ENCODE assay signal across 21 cellular contexts in genomic region chr5:77698920-77699319, GRCh38.
DNase-seq lines count a peak whose midpoint lies in the region; ATAC-seq, FAIRE-seq and TF ChIP-seq lines count a peak whose summit lies in the region.
"Had no signal": no experiment of that assay in that cellular context is flagged by ENCODE, and none has a peak within 500 bp of the region (broad histone marks: within the 10 kb centered on the region; RNA-seq: fewer than 3 reads in every experiment).

No MANE protein-coding gene starts in this region.

- no peaks in the 10 kb centered on the region for H3K4me1 ChIP-seq in mesenchymal stem cell (ENCODE audit: control insufficient read depth, insufficient read depth, low read depth, low read length)
- H3K4me1 ChIP-seq: BLaER1, Caco-2 had no signal

- H2AK5ac ChIP-seq in mesenchymal stem cell (ENCODE audit: low read length, severe bottlenecking), result no peak overlapping the region

- H3K4me3 Mint-ChIP-seq in Calu3 (ENCODE audit: low read depth, unreplicated experiment), result no peak overlapping the region
- no peak overlapping the region for H3K4me3 Mint-ChIP-seq in WTC11
- H3K4me3 Mint-ChIP-seq: B cell; CD4-positive, CD25-positive, alpha-beta regulatory T cell; CD8-positive, alpha-beta T cell had no signal

- no peak overlapping the region for H4K8ac ChIP-seq in mesenchymal stem cell (ENCODE audit: low read length)

- FAIRE-seq in G401.6 (lab: Jason Lieb, UNC), result peak; percentile 31
- FAIRE-seq: D721Med, GM12891, GM18507, H1 had no signal

- H3K23ac ChIP-seq in mesenchymal stem cell (ENCODE audit: low read length in 2 of 2), result no peak overlapping the region

- no peak overlapping the region for H3K4me2 ChIP-seq in mesenchymal stem cell (ENCODE audit: low read length, poor library complexity, severe bottlenecking)
- H3K4me2 ChIP-seq: BLaER1 had no signal

- ATAC-seq in WTC11 (no peak), GM21737 (IDR thresholded peaks at IDR 0.05; ENCODE audit: unreplicated experiment) (no peak)
- ATAC-seq: CD8-positive, alpha-beta T cell had no signal

- peaks cover 21% of the 10 kb centered on the region for H3K36me3 Mint-ChIP-seq in Calu3 (ENCODE audit: insufficient read depth, unreplicated experiment)
- H3K36me3 Mint-ChIP-seq in WTC11, result peaks cover 23% of the 10 kb centered on the region

- H3K9me3 Mint-ChIP-seq in Calu3 (ENCODE audit: low read depth, unreplicated experiment), result no peaks in the 10 kb centered on the region
- H3K9me3 Mint-ChIP-seq in WTC11, result peaks cover 13% of the 10 kb centered on the region; the same call in 1 of the 2 replicates
- H3K9me3 Mint-ChIP-seq: CD4-positive, CD25-positive, alpha-beta regulatory T cell; CD8-positive, alpha-beta T cell had no signal

- H2AFZ ChIP-seq in mesenchymal stem cell (ENCODE audit: low read depth, low read length), result no peak overlapping the region

- no peak for TF ChIP-seq CTCF in Calu3 (IDR thresholded peaks at IDR 0.05; ENCODE audit: unreplicated experiment)
- TF ChIP-seq CTCF in WTC11 (IDR thresholded peaks at IDR 0.05), result no peak

- no TSS peak for BruUV-seq in Calu3 (replicated peaks; lab: Mats Ljungman, UMichigan)

- no peak overlapping the region for H2BK120ac ChIP-seq in mesenchymal stem cell (ENCODE audit: low read depth, low read length)

- CTCF ChIA-PET in Calu3 (lab: Charles Lee) (no interaction called here), WTC11 (lab: Charles Lee) (no interaction called here)

- no peak overlapping the region for H3K4me3 ChIP-seq in mesenchymal stem cell (ENCODE audit: insufficient read depth in 1 of 2, low read depth in 1 of 2, low read length in 2 of 2)
- H3K4me3 ChIP-seq: BLaER1 had no signal

- no peak overlapping the region for H2BK12ac ChIP-seq in mesenchymal stem cell (ENCODE audit: low read length in 2 of 2)

- H3K36me3 ChIP-seq in mesenchymal stem cell (ENCODE audit: control insufficient read depth in 1 of 2, insufficient read depth in 2 of 2, low read depth in 1 of 2, low read length in 2 of 2), result peaks cover 4 to 57% of the 10 kb centered on the region in 2 experiments

- no peaks in the 10 kb centered on the region for H3K27me3 ChIP-seq in mesenchymal stem cell (ENCODE audit: control insufficient read depth in 1 of 2, insufficient read depth in 1 of 2, low read length in 2 of 2)
- H3K27me3 ChIP-seq: BLaER1 had no signal

- no peak overlapping the region for H3K4ac ChIP-seq in mesenchymal stem cell (ENCODE audit: low read depth in 1 of 2, low read length in 2 of 2)

- no peak overlapping the region for H4K91ac ChIP-seq in mesenchymal stem cell (ENCODE audit: low read length)

- intact Hi-C loops in Calu3 (cut with micrococcal nuclease; ENCODE audit: unreplicated experiment), result no loop called here

- POLR2A ChIA-PET in WTC11 (lab: Charles Lee), result interaction anchor here (0.6 kb wide), 1 partner anchor 36 kb away, joined by 4 read pairs; no protein-coding TSS in a partner anchor

- H3K27ac ChIP-seq in mesenchymal stem cell (ENCODE audit: low read length, poor library complexity, severe bottlenecking), result no peak overlapping the region
- H3K27ac ChIP-seq: BLaER1, C4-2B had no signal

- peaks cover 13% of the 10 kb centered on the region for H3K79me1 ChIP-seq in mesenchymal stem cell (replicated peaks; ENCODE audit: low read length, poor library complexity, severe bottlenecking)

- DNase-seq in Calu3 (no peak), WTC11 (ENCODE audit: low spot score) (no peak), mesenchymal stem cell (no peak), NCI-H1694 treated with DMSO at 0.1 percent for 48 hours (lab: John Stamatoyannopoulos, UW) (no peak)
- DNase-seq: Caco-2; CD4-positive, CD25-positive, alpha-beta regulatory T cell; CD8-positive, alpha-beta T cell; DMS 273 treated with DMSO at 0.1 percent for 48 hours; DMS79; EL; GF-D8; H7 had no signal

- no peak overlapping the region for H3K18ac ChIP-seq in mesenchymal stem cell (ENCODE audit: low read depth in 1 of 2, low read length in 2 of 2)

- H2BK15ac ChIP-seq in mesenchymal stem cell (ENCODE audit: low read depth, poor library complexity, severe bottlenecking), result no peak overlapping the region

- H3K27me3 Mint-ChIP-seq in Calu3 (ENCODE audit: unreplicated experiment) (no peaks in the 10 kb centered on the region), WTC11 (ENCODE audit: low read depth) (no peaks in the 10 kb centered on the region)
- H3K27me3 Mint-ChIP-seq: B cell; CD4-positive, CD25-positive, alpha-beta regulatory T cell had no signal

- no peak overlapping the region for H3K14ac ChIP-seq in mesenchymal stem cell (ENCODE audit: low read length in 2 of 2)

- peaks cover 10% of the 10 kb centered on the region for H3K9me3 ChIP-seq in mesenchymal stem cell (ENCODE audit: control insufficient read depth, low read length)

- H3K4me1 Mint-ChIP-seq in Calu3 (ENCODE audit: low read depth, unreplicated experiment) (peaks cover 30% of the 10 kb centered on the region), WTC11 (peaks cover 29% of the 10 kb centered on the region)

- no peak overlapping the region for H3K9ac ChIP-seq in mesenchymal stem cell (ENCODE audit: low read length)
- H3K9ac ChIP-seq: BLaER1 had no signal

- H2BK5ac ChIP-seq in mesenchymal stem cell (ENCODE audit: low read depth, low read length, poor library complexity, severe bottlenecking), result peak overlapping the region; percentile 44

- H3K27ac Mint-ChIP-seq in Calu3 (ENCODE audit: unreplicated experiment) (peak overlapping the region; percentile 68), WTC11 (peak overlapping the region; percentile 39; the same call in 1 of the 2 replicates)
- H3K27ac Mint-ChIP-seq: B cell; CD8-positive, alpha-beta T cell had no signal

TF ChIP-seq in WTC11, 78 proteins besides CTCF, POLR2A, EP300 and RAD21:
- TF ChIP-seq SP1 (CRISPR knock-in tag; conservative IDR thresholded peaks at IDR 0.05) (no peak), ESRRA (CRISPR knock-in tag; IDR thresholded peaks at IDR 0.05; ENCODE audit: borderline replicate concordance) (no peak), ZNF671 (CRISPR knock-in tag; IDR thresholded peaks at IDR 0.05) (no peak), MAX (CRISPR knock-in tag; IDR thresholded peaks at IDR 0.05) (no peak), TEAD1 (CRISPR knock-in tag; IDR thresholded peaks at IDR 0.05) (no peak), ZNF396 (CRISPR knock-in tag; IDR thresholded peaks at IDR 0.05; ENCODE audit: borderline replicate concordance) (no peak), HMGXB4 (CRISPR knock-in tag; IDR thresholded peaks at IDR 0.05) (no peak)
TF ChIP-seq in WTC11: peak in this region for 0.
